3 cellular contexts compared by ENCODE assay signal in the genomic region with DNA sequence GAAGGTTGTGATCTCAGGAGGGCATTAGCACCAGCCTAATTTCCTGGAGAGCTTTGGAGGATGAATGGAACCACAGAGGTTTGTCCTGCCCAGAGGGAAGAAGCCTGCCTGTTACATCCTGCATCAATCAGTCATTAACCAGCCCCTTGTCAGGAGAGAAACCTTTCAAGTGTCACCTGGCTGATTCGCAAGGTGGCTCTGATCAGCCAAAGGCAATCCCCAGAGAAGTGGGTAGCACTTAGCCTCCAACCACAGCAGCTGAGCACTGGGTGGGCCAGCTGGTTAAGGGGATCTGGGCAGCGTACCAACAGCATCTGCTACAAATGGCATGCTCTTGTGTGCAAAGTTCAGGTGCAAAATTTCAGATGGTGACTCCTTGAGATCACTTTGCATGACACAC.
TF ChIP-seq lines count a peak whose summit lies in the region.

No MANE protein-coding gene starts in this region.

TF ChIP-seq in A549, 52 proteins besides CTCF, POLR2A, EP300 and RAD21 (continued from another document):
- TF ChIP-seq, protein P1, sequence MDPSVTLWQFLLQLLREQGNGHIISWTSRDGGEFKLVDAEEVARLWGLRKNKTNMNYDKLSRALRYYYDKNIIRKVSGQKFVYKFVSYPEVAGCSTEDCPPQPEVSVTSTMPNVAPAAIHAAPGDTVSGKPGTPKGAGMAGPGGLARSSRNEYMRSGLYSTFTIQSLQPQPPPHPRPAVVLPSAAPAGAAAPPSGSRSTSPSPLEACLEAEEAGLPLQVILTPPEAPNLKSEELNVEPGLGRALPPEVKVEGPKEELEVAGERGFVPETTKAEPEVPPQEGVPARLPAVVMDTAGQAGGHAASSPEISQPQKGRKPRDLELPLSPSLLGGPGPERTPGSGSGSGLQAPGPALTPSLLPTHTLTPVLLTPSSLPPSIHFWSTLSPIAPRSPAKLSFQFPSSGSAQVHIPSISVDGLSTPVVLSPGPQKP (IDR thresholded peaks at IDR 0.05; ENCODE audit: low read depth, low read length), result no peak
- TF ChIP-seq HOXB5 (CRISPR knock-in tag; IDR thresholded peaks at IDR 0.05) (no peak), USF2 (IDR thresholded peaks at IDR 0.05) (no peak), NPAS2 (CRISPR knock-in tag; IDR thresholded peaks at IDR 0.05; ENCODE audit: borderline replicate concordance) (no peak), KDM1A (IDR thresholded peaks at IDR 0.05; ENCODE audit: low read depth) (no peak), RNF2 (IDR thresholded peaks at IDR 0.05; ENCODE audit: borderline replicate concordance, low read depth) (no peak), MYC (IDR thresholded peaks at IDR 0.05; ENCODE audit: borderline replicate concordance, low read length) (no peak), ESRRA (IDR thresholded peaks at IDR 0.05; ENCODE audit: borderline replicate concordance, low read length) (no peak), ZSCAN20 (CRISPR knock-in tag; IDR thresholded peaks at IDR 0.05) (no peak), CHD2 (IDR thresholded peaks at IDR 0.05; ENCODE audit: low read length, partially characterized antibody) (no peak), HEYL (CRISPR knock-in tag; IDR thresholded peaks at IDR 0.05) (no peak)
- TF ChIP-seq, protein P2, sequence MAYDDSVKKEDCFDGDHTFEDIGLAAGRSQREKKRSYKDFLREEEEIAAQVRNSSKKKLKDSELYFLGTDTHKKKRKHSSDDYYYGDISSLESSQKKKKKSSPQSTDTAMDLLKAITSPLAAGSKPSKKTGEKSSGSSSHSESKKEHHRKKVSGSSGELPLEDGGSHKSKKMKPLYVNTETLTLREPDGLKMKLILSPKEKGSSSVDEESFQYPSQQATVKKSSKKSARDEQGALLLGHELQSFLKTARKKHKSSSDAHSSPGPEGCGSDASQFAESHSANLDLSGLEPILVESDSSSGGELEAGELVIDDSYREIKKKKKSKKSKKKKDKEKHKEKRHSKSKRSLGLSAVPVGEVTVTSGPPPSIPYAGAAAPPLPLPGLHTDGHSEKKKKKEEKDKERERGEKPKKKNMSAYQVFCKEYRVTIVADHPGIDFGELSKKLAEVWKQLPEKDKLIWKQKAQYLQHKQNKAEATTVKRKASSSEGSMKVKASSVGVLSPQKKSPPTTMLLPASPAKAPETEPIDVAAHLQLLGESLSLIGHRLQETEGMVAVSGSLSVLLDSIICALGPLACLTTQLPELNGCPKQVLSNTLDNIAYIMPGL (CRISPR knock-in tag; IDR thresholded peaks at IDR 0.05; ENCODE audit: borderline replicate concordance), result no peak
TF ChIP-seq in A549: peak in this region for 0.

TF ChIP-seq in SK-N-SH, 30 proteins besides CTCF, POLR2A, EP300 and RAD21 (continued from another document):
- TF ChIP-seq GATA2 (CRISPR knock-in tag; IDR thresholded peaks at IDR 0.05) (no peak), REST (IDR thresholded peaks at IDR 0.05; ENCODE audit: low read depth, low read length) (no peak), NFIC (IDR thresholded peaks at IDR 0.05; ENCODE audit: borderline replicate concordance) (no peak), IRF3 (IDR thresholded peaks at IDR 0.05; ENCODE audit: low read depth, low read length) (no peak), GABPA (IDR thresholded peaks at IDR 0.05; ENCODE audit: low read depth) (no peak), TAF1 (IDR thresholded peaks at IDR 0.05; ENCODE audit: borderline replicate concordance, low read depth, low read length) (no peak), YY1 (IDR thresholded peaks at IDR 0.05; ENCODE audit: low read depth) (no peak), RCOR1 (IDR thresholded peaks at IDR 0.05; ENCODE audit: low read length) (no peak)
- TF ChIP-seq, protein P3, sequence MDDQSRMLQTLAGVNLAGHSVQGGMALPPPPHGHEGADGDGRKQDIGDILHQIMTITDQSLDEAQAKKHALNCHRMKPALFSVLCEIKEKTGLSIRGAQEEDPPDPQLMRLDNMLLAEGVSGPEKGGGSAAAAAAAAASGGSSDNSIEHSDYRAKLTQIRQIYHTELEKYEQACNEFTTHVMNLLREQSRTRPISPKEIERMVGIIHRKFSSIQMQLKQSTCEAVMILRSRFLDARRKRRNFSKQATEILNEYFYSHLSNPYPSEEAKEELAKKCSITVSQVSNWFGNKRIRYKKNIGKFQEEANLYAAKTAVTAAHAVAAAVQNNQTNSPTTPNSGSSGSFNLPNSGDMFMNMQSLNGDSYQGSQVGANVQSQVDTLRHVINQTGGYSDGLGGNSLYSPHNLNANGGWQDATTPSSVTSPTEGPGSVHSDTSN (IDR thresholded peaks at IDR 0.05), result no peak
TF ChIP-seq in SK-N-SH: peak in this region for 0.

TF ChIP-seq in HEK293T, 16 proteins besides CTCF, POLR2A, EP300 and RAD21 (continued from another document):
- no peak for TF ChIP-seq PKNOX1 (IDR thresholded peaks at IDR 0.05)
- TF ChIP-seq FOXA1 (IDR thresholded peaks at IDR 0.05), result no peak
